8 cellular contexts compared by ENCODE assay signal in the genomic region with DNA sequence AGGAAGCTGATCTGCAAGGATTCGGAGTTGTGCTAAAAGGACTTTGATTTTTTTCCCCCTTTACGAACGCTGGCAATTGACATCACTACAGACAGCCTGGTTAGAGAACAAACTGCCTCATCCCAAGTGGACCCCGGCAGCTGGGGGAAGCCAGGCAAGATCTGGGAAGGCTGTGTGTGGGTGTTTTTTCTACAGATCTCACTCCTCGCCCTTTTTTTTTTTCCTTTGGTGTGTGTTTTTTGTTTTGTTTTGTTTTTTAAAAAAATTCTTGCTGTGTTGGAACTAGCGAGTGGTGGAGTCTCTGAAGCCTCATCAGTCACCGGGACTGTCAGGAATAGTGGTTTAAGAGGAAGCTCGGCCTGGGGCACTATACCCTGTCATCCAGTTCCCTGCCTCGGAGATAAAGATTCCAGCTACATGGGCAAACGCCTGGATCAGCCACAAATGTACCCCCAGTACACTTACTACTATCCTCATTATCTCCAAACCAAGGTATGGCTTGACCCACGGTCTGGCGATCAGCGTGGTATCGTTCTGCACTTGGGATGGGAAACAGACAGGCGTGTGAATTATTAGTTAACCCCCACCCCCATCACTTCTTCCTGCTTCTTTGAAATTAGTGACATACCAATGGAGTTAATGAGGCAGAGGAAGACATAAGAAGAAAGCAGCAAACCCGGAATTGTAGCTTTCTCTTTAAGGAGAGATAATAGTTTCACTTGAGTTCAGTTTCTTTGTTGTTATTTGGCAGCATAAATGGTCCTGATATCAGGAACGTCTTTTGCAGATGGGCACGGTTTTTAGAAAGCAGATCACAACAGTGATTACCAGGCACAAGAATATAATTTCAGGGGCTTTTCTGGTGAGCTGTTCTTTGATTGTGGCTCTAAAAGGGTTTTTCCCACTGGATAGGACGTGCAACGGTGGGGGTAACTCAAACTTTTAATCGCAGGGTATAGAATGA.
A peak's percentile ranks its signal among the peaks of the same experiment; 100 is the strongest.
DNase-seq lines count a peak whose midpoint lies in the region; ATAC-seq and TF ChIP-seq lines count a peak whose summit lies in the region.

No MANE protein-coding gene starts in this region.

- no peak for TF ChIP-seq CTCF in DND-41 (IDR thresholded peaks at IDR 0.05; ENCODE audit: borderline replicate concordance, extremely low read depth, low read length, poor library complexity, severe bottlenecking)

- H2AFZ ChIP-seq in DND-41 (ENCODE audit: low read depth, low read length) = peak overlapping the region; percentile 85

- H3K4me3 ChIP-seq in DND-41 (ENCODE audit: low read depth in 1 of 2, low read length in 2 of 2) = peak overlapping the region; percentile 16 to 59; a peak in 3 of 4 replicates

- H3K36me3 ChIP-seq in DND-41 (ENCODE audit: insufficient read depth, low read length) = no peaks in the 10 kb centered on the region

- H3K9ac ChIP-seq in DND-41 (ENCODE audit: low read depth, low read length) = peak overlapping the region; percentile 42

- no peaks in the 10 kb centered on the region for H4K20me1 ChIP-seq in DND-41 (ENCODE audit: insufficient read depth, low read length)

- peaks cover 29% of the 10 kb centered on the region for H3K4me1 ChIP-seq in DND-41 (ENCODE audit: insufficient read depth, low read length)

- H3K27me3 ChIP-seq in DND-41 (ENCODE audit: insufficient read depth, low read length, poor library complexity) = no peaks in the 10 kb centered on the region

- H3K27ac ChIP-seq in DND-41 (ENCODE audit: low read length) = peak overlapping the region; percentile 44; the same call in 1 of the 2 replicates

- peak; percentile 6 for DNase-seq in DND-41
- DNase-seq in HK-2 (ENCODE audit: unreplicated experiment) = peak; percentile 47
- DNase-seq in astrocyte of the hippocampus (ENCODE audit: low read depth, low spot score) = peak; percentile 66
- peak; percentile 92 for DNase-seq in islet precursor cell
- no peak for DNase-seq in stimulated activated naive CD8-positive, alpha-beta T cell treated with anti-CD3 and anti-CD28 coated beads, Interleukin-15, Interleukin-2, amounts not matched to agents 100 U/mL and 50 U/mL, for 24 hours
- no peak for DNase-seq in NCI-H128 (lab: John Stamatoyannopoulos, UW; ENCODE audit: unreplicated experiment)
- DNase-seq in cerebellar nuclear complex (lab: John Stamatoyannopoulos, UW) = no peak

- H3K79me2 ChIP-seq in DND-41 (ENCODE audit: insufficient read depth, low read length) = no peaks in the 10 kb centered on the region

- ATAC-seq in DND-41 (ENCODE audit: insufficient read depth, low read depth) (0 out of 3 replicates have a peak, but pooled peaks have one; percentile 38), GM21360 (IDR thresholded peaks at IDR 0.05; ENCODE audit: unreplicated experiment) (peak; percentile 64)
- ATAC-seq in stimulated activated naive CD8-positive, alpha-beta T cell treated with anti-CD3 and anti-CD28 coated beads, Interleukin-15, Interleukin-2, amounts not matched to agents 100 U/mL and 50 U/mL, for 24 hours = peak; percentile 86

- peak overlapping the region; percentile 76 for H3K4me2 ChIP-seq in DND-41 (ENCODE audit: insufficient read depth, low read length)

- no peaks in the 10 kb centered on the region for H3K9me3 ChIP-seq in DND-41 (ENCODE audit: insufficient read depth, low read length, severe bottlenecking)

Comparison
In these comparisons a context has a peak if more than half of its experiments do, and no peak if none do; other contexts are left out.
1. DNase-seq: peak in DND-41 (single experiment), HK-2 (single experiment), astrocyte of the hippocampus (single experiment) and islet precursor cell (single experiment); none in stimulated activated naive CD8-positive, alpha-beta T cell treated with anti-CD3 and anti-CD28 coated beads, Interleukin-15, Interleukin-2, amounts not matched to agents 100 U/mL and 50 U/mL, for 24 hours (single experiment), NCI-H128 (single experiment) and cerebellar nuclear complex (0 of 2).
2. Peak in every context shown above with its lines, with median percentiles within 50 percentile points of each other: ATAC-seq.